ENCODE assay signal across 27 cellular contexts in the genomic region with DNA sequence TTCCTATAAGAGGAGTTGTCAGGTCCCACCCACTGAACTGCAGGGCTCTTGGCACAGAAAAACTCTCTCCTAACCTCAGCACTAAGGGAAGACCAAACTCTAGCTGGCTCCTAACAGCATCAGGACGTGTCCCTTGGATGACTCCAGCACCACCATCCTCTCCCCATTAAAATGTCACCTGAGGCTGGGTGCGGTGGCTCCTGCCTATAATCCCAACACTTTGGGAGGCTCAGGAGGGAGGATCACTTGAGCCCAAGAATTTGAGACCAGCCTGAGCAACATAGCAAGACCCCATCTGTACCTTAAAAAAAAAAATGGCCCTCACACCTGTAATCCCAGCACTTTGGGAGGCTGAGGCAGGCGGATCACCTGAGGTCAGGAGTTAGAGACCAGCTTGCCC. TPM values are rescaled to one million over a fixed set of nuclear protein-coding genes. Genes with fewer than 3 reads are reported as not detected.
DNase-seq lines count a peak whose midpoint lies in the region; ATAC-seq and TF ChIP-seq lines count a peak whose summit lies in the region.
"Had no signal": no experiment of that assay in that cellular context is flagged by ENCODE, and none has a peak within 500 bp of the region (broad histone marks: within the 10 kb centered on the region; RNA-seq: fewer than 3 reads in every experiment).

No MANE protein-coding gene starts in this region.

- no peak overlapping the region for H3K27ac Mint-ChIP-seq in natural killer cell treated with Interleukin-12 subunit alpha and Interleukin-12 subunit beta and Interleukin-15 and Interleukin-18, amount 100 ng/mL, for 72 hours
- H3K27ac Mint-ChIP-seq in natural killer cell: no peak overlapping the region
- H3K27ac Mint-ChIP-seq: B cell; CD4-positive, alpha-beta memory T cell; CD4-positive, alpha-beta T cell; CD4-positive, CD25-positive, alpha-beta regulatory T cell had no signal

- peaks cover 11 to 12% of the 10 kb centered on the region in 2 donors for H3K4me1 Mint-ChIP-seq in natural killer cell treated with Interleukin-12 subunit alpha and Interleukin-12 subunit beta and Interleukin-15 and Interleukin-18, amount 100 ng/mL, for 72 hours (ENCODE audit: low read depth in 2 of 2)
- H3K4me1 Mint-ChIP-seq in natural killer cell: peaks cover 13 to 14% of the 10 kb centered on the region in 2 donors

- H3K36me3 Mint-ChIP-seq in natural killer cell treated with Interleukin-12 subunit alpha and Interleukin-12 subunit beta and Interleukin-15 and Interleukin-18, amount 100 ng/mL, for 72 hours: no peaks in the 10 kb centered on the region
- H3K36me3 Mint-ChIP-seq in natural killer cell: no peaks in the 10 kb centered on the region
- H3K36me3 Mint-ChIP-seq: CD14-positive monocyte; CD4-positive, CD25-positive, alpha-beta regulatory T cell had no signal

- no peak for ATAC-seq in natural killer cell treated with Interleukin-12 subunit alpha and Interleukin-12 subunit beta and Interleukin-15 and Interleukin-18, amount 100 ng/mL, for 72 hours
- ATAC-seq in natural killer cell (no peak), GM18870 (IDR thresholded peaks at IDR 0.05; ENCODE audit: unreplicated experiment) (no peak)
- ATAC-seq: A549; CD8-positive, alpha-beta T cell had no signal

- peaks cover 14 to 18% of the 10 kb centered on the region in 2 donors for H3K27me3 Mint-ChIP-seq in natural killer cell treated with Interleukin-12 subunit alpha and Interleukin-12 subunit beta and Interleukin-15 and Interleukin-18, amount 100 ng/mL, for 72 hours
- peaks cover 12 to 17% of the 10 kb centered on the region in 2 donors for H3K27me3 Mint-ChIP-seq in natural killer cell (ENCODE audit: low read depth in 2 of 2)

- peak; percentile 35 for DNase-seq in natural killer cell treated with Interleukin-12 subunit alpha and Interleukin-12 subunit beta and Interleukin-15 and Interleukin-18, amount 100 ng/mL, for 72 hours (ENCODE audit: low spot score)
- DNase-seq in natural killer cell: no peak
- DNase-seq in mesenteric fat pad (ENCODE audit: low spot score): peak; percentile 57
- DNase-seq: 8988T; ACHN; AML-193; BE2C; C1 segment of cervical spinal cord; Caco-2; Calu3; CD4-positive, alpha-beta memory T cell; CD4-positive, alpha-beta T cell; CD4-positive, CD25-positive, alpha-beta regulatory T cell; CD8-positive, alpha-beta memory T cell; CD8-positive, alpha-beta T cell; COR-L47; DMS 273 treated with DMSO at 0.1 percent for 48 hours; DMS153; DMS53; DMS79; DMS79 treated with DMSO at 0.1 percent for 48 hours; DND-41; EL had no signal

- no peak overlapping the region for H3K4me3 Mint-ChIP-seq in natural killer cell treated with Interleukin-12 subunit alpha and Interleukin-12 subunit beta and Interleukin-15 and Interleukin-18, amount 100 ng/mL, for 72 hours
- H3K4me3 Mint-ChIP-seq in natural killer cell: no peak overlapping the region
- H3K4me3 Mint-ChIP-seq: B cell; CD14-positive monocyte; CD4-positive, alpha-beta memory T cell; CD4-positive, alpha-beta T cell; CD8-positive, alpha-beta T cell had no signal

- no peaks in the 10 kb centered on the region for H3K9me3 Mint-ChIP-seq in natural killer cell treated with Interleukin-12 subunit alpha and Interleukin-12 subunit beta and Interleukin-15 and Interleukin-18, amount 100 ng/mL, for 72 hours
- no peaks in the 10 kb centered on the region for H3K9me3 Mint-ChIP-seq in natural killer cell
- H3K9me3 Mint-ChIP-seq: CD14-positive monocyte; CD4-positive, alpha-beta memory T cell; CD4-positive, alpha-beta T cell; CD8-positive, alpha-beta memory T cell; CD8-positive, alpha-beta T cell had no signal

- TF ChIP-seq CTCF in natural killer cell (IDR thresholded peaks at IDR 0.05): no peak

- intact Hi-C loops in natural killer cell (cut with micrococcal nuclease): no loop called here

RNA-seq across cellular contexts. Expression of a gene that starts 39.7 kb away (rescaled TPM):
- 10 to 100 TPM; 12.2 to 17.9 TPM for total RNA-seq in natural killer cell treated with Interleukin-12 subunit alpha and Interleukin-12 subunit beta and Interleukin-15 and Interleukin-18, amount 100 ng/mL, for 72 hours
- total RNA-seq in natural killer cell (1 to 10 TPM; 3.1 to 4.9 (median 4.3) TPM), mesenteric fat pad (58.5 TPM)
- total RNA-seq: CD4-positive, alpha-beta T cell; CD4-positive, CD25-positive, alpha-beta regulatory T cell; CD8-positive, alpha-beta T cell had no signal

RNA-seq across cellular contexts. Expression of a gene that starts 40.0 kb away (rescaled TPM):
- total RNA-seq in natural killer cell treated with Interleukin-12 subunit alpha and Interleukin-12 subunit beta and Interleukin-15 and Interleukin-18, amount 100 ng/mL, for 72 hours: 10 to 100 TPM; 27.6 to 51.1 TPM
- total RNA-seq in natural killer cell (10 to 100 TPM; 21.4 to 23.9 (median 22.9) TPM), mesenteric fat pad (63.8 TPM)
